ENCODE assay signal across 13 cellular contexts in genomic region chr3:112461787-112462186, GRCh38. TPM values are rescaled to one million over a fixed set of nuclear protein-coding genes. Genes with fewer than 3 reads are reported as not detected.
DNase-seq lines count a peak whose midpoint lies in the region; ATAC-seq, FAIRE-seq and TF ChIP-seq lines count a peak whose summit lies in the region.
"Not testable (repeated sequence)": the region's sequence is repeated elsewhere in the genome, so short reads cannot be mapped to it uniquely, and the experiment has no call there.
"Had no signal": no experiment of that assay in that cellular context is flagged by ENCODE, and none has a peak within 500 bp of the region (broad histone marks: within the 10 kb centered on the region; RNA-seq: fewer than 3 reads in every experiment).

No MANE protein-coding gene starts in this region.

- H3K4me2 ChIP-seq in OCI-LY3 (ENCODE audit: low read length) = not testable (repeated sequence)

- not testable (repeated sequence) for DNase-seq in GM19239 (ENCODE audit: insufficient read length, low spot score); activated CD4-positive, alpha-beta memory T cell treated with anti-CD3 and anti-CD28 coated beads, Interleukin-2, amount 10 ng/mL, durations not matched to agents 7 days and 5 days; activated naive CD8-positive, alpha-beta T cell treated with anti-CD3 and anti-CD28 coated beads, Interleukin-2, amount 10 ng/mL, durations not matched to agents 7 days and 5 days
- DNase-seq in kidney tubule cell (ENCODE audit: low spot score) = peak; percentile 5

- peak overlapping the region; percentile 86 for H3K27ac Mint-ChIP-seq in activated CD4-positive, alpha-beta memory T cell treated with anti-CD3 and anti-CD28 coated beads, Interleukin-2, amount 10 ng/mL, durations not matched to agents 7 days and 5 days
- H3K27ac Mint-ChIP-seq in activated T-helper 17 cell treated with anti-CD3 and anti-CD28 coated beads, Interleukin-2, amount 50 U/mL, for 72 hours = peak overlapping the region; percentile 80
- peak overlapping the region; percentile 47 for H3K27ac Mint-ChIP-seq in activated naive CD8-positive, alpha-beta T cell treated with anti-CD3 and anti-CD28 coated beads, Interleukin-2, amount 10 ng/mL, durations not matched to agents 7 days and 5 days
- peak overlapping the region; percentile 90 for H3K27ac Mint-ChIP-seq in stimulated activated memory B cell treated with anti-CD40 and anti-IgM and Interleukin-4, amounts not matched to agents 10 μg/mL and 1 μg/mL and 100 μg/mL, for 72 hours

- not testable (repeated sequence) for TF ChIP-seq CTCF in OCI-LY3 (IDR thresholded peaks at IDR 0.05; ENCODE audit: low read depth, low read length)

- CTCF ChIA-PET in activated CD4-positive, alpha-beta memory T cell treated with anti-CD3 and anti-CD28 coated beads, Interleukin-2, amount 10 ng/mL, durations not matched to agents 7 days and 5 days (lab: Charles Lee) = interaction anchor here (1.8 kb wide), 1 partner anchor 24 kb away, joined by 5 read pairs; no protein-coding TSS in a partner anchor

- not testable (repeated sequence) for H3K79me2 ChIP-seq in OCI-LY3 (ENCODE audit: low read length)

- not testable (repeated sequence) for H3K4me3 Mint-ChIP-seq in activated CD4-positive, alpha-beta memory T cell treated with anti-CD3 and anti-CD28 coated beads, Interleukin-2, amount 10 ng/mL, durations not matched to agents 7 days and 5 days; activated naive CD8-positive, alpha-beta T cell treated with anti-CD3 and anti-CD28 coated beads, Interleukin-2, amount 10 ng/mL, durations not matched to agents 7 days and 5 days; stimulated activated memory B cell treated with anti-CD40 and anti-IgM and Interleukin-4, amounts not matched to agents 10 μg/mL and 1 μg/mL and 100 μg/mL, for 72 hours
- H3K4me3 Mint-ChIP-seq in activated T-helper 17 cell treated with anti-CD3 and anti-CD28 coated beads, Interleukin-2, amount 50 U/mL, for 72 hours = peak overlapping the region; percentile 3

- H3K9ac ChIP-seq in OCI-LY3 (ENCODE audit: low read length) = not testable (repeated sequence)

- peak overlapping the region; percentile 85; the same call in 1 of the 2 replicates for H3K27ac ChIP-seq in OCI-LY3 (ENCODE audit: low read length)

- H3K4me1 Mint-ChIP-seq in activated CD4-positive, alpha-beta memory T cell treated with anti-CD3 and anti-CD28 coated beads, Interleukin-2, amount 10 ng/mL, durations not matched to agents 7 days and 5 days = peaks cover 72% of the 10 kb centered on the region
- H3K4me1 Mint-ChIP-seq in activated T-helper 17 cell treated with anti-CD3 and anti-CD28 coated beads, Interleukin-2, amount 50 U/mL, for 72 hours = peaks cover 47% of the 10 kb centered on the region
- H3K4me1 Mint-ChIP-seq in activated naive CD8-positive, alpha-beta T cell treated with anti-CD3 and anti-CD28 coated beads, Interleukin-2, amount 10 ng/mL, durations not matched to agents 7 days and 5 days = peaks cover 66% of the 10 kb centered on the region
- peaks cover 69% of the 10 kb centered on the region for H3K4me1 Mint-ChIP-seq in stimulated activated memory B cell treated with anti-CD40 and anti-IgM and Interleukin-4, amounts not matched to agents 10 μg/mL and 1 μg/mL and 100 μg/mL, for 72 hours

- H3K4me3 ChIP-seq in OCI-LY3 (ENCODE audit: low read length) = not testable (repeated sequence)

- FAIRE-seq in GM19239 (lab: Jason Lieb, UNC) = peak; percentile 91

- not testable (repeated sequence) for H3K27me3 Mint-ChIP-seq in activated CD4-positive, alpha-beta memory T cell treated with anti-CD3 and anti-CD28 coated beads, Interleukin-2, amount 10 ng/mL, durations not matched to agents 7 days and 5 days; activated T-helper 17 cell treated with anti-CD3 and anti-CD28 coated beads, Interleukin-2, amount 50 U/mL, for 72 hours; activated naive CD8-positive, alpha-beta T cell treated with anti-CD3 and anti-CD28 coated beads, Interleukin-2, amount 10 ng/mL, durations not matched to agents 7 days and 5 days; stimulated activated memory B cell treated with anti-CD40 and anti-IgM and Interleukin-4, amounts not matched to agents 10 μg/mL and 1 μg/mL and 100 μg/mL, for 72 hours

- H4K20me1 ChIP-seq in OCI-LY3 (ENCODE audit: insufficient read depth, low read length) = not testable (repeated sequence)

- ATAC-seq in activated T-helper 17 cell treated with anti-CD3 and anti-CD28 coated beads, Interleukin-2, amount 50 U/mL, for 72 hours (replicated peaks) = peak; percentile 18
- ATAC-seq in activated naive CD8-positive, alpha-beta T cell treated with anti-CD3 and anti-CD28 coated beads, Interleukin-2, amount 10 ng/mL, durations not matched to agents 7 days and 5 days (ENCODE audit: low read depth); stimulated activated memory B cell treated with anti-CD40 and anti-IgM and Interleukin-4, amounts not matched to agents 10 μg/mL and 1 μg/mL and 100 μg/mL, for 72 hours: not testable (repeated sequence)

- H3K9me3 Mint-ChIP-seq in activated CD4-positive, alpha-beta memory T cell treated with anti-CD3 and anti-CD28 coated beads, Interleukin-2, amount 10 ng/mL, durations not matched to agents 7 days and 5 days; activated T-helper 17 cell treated with anti-CD3 and anti-CD28 coated beads, Interleukin-2, amount 50 U/mL, for 72 hours; activated naive CD8-positive, alpha-beta T cell treated with anti-CD3 and anti-CD28 coated beads, Interleukin-2, amount 10 ng/mL, durations not matched to agents 7 days and 5 days; stimulated activated memory B cell treated with anti-CD40 and anti-IgM and Interleukin-4, amounts not matched to agents 10 μg/mL and 1 μg/mL and 100 μg/mL, for 72 hours: not testable (repeated sequence)

- H3K27me3 ChIP-seq in OCI-LY3 (ENCODE audit: low read depth, low read length) = not testable (repeated sequence)

- H3K4me1 ChIP-seq in OCI-LY3 (ENCODE audit: low read length) = peaks cover 55% of the 10 kb centered on the region

- not testable (repeated sequence) for H2AFZ ChIP-seq in OCI-LY3 (ENCODE audit: low read depth, low read length)

- POLR2A ChIA-PET in activated CD4-positive, alpha-beta memory T cell treated with anti-CD3 and anti-CD28 coated beads, Interleukin-2, amount 10 ng/mL, durations not matched to agents 7 days and 5 days (lab: Charles Lee); activated naive CD8-positive, alpha-beta T cell treated with anti-CD3 and anti-CD28 coated beads, Interleukin-2, amount 10 ng/mL, durations not matched to agents 7 days and 5 days (lab: Charles Lee): not testable (repeated sequence)

- not testable (repeated sequence) for H3K36me3 ChIP-seq in OCI-LY3 (replicated peaks; ENCODE audit: low read depth, low read length)

- peaks cover 60% of the 10 kb centered on the region for H3K36me3 Mint-ChIP-seq in activated CD4-positive, alpha-beta memory T cell treated with anti-CD3 and anti-CD28 coated beads, Interleukin-2, amount 10 ng/mL, durations not matched to agents 7 days and 5 days (ENCODE audit: low read depth)
- H3K36me3 Mint-ChIP-seq in activated T-helper 17 cell treated with anti-CD3 and anti-CD28 coated beads, Interleukin-2, amount 50 U/mL, for 72 hours (ENCODE audit: low read depth) = peaks cover 13% of the 10 kb centered on the region
- H3K36me3 Mint-ChIP-seq in activated naive CD8-positive, alpha-beta T cell treated with anti-CD3 and anti-CD28 coated beads, Interleukin-2, amount 10 ng/mL, durations not matched to agents 7 days and 5 days = peaks cover 46% of the 10 kb centered on the region
- H3K36me3 Mint-ChIP-seq in stimulated activated memory B cell treated with anti-CD40 and anti-IgM and Interleukin-4, amounts not matched to agents 10 μg/mL and 1 μg/mL and 100 μg/mL, for 72 hours = peaks cover 54% of the 10 kb centered on the region

- H3K9me3 ChIP-seq in OCI-LY3 (ENCODE audit: insufficient read depth, low read length) = not testable (repeated sequence)

RNA-seq across cellular contexts. Expression of gene BTLA, which starts 37.5 kb away (rescaled TPM):
- 10 to 100 TPM; 45.7 to 46.3 TPM for total RNA-seq in activated CD4-positive, alpha-beta memory T cell treated with anti-CD3 and anti-CD28 coated beads, Interleukin-2, amount 10 ng/mL, durations not matched to agents 7 days and 5 days
- 10 to 100 TPM; 10.4 to 14.2 TPM for total RNA-seq in activated T-helper 17 cell treated with anti-CD3 and anti-CD28 coated beads, Interleukin-2, amount 50 U/mL, for 72 hours
- total RNA-seq in activated naive CD8-positive, alpha-beta T cell treated with anti-CD3 and anti-CD28 coated beads, Interleukin-2, amount 10 ng/mL, durations not matched to agents 7 days and 5 days = 10 to 100 TPM; 27.8 to 29.8 TPM
- total RNA-seq: Caco-2, GM23338, H9, HT-29, MCF 10A, PC-3 had no signal
